In the genomic region with DNA sequence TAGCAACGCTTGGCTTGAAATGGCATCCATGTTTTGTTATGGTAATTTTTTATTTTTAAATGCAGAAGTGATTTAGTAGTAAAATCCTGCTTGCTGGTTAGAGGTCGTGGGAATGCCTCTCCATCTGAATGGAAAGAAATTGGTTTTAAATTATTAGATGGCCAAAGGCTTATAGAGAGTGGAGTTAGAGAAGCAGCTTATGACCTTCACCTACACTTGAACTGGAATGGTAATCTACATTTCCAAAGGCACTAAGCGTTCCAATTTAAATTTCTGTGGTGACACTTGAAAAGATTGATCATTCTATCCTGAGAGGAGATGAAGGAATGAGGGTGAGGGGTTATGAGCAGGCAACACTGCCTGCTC, we compare ENCODE assay signal across 19 cellular contexts.
DNase-seq lines count a peak whose midpoint lies in the region; FAIRE-seq and TF ChIP-seq lines count a peak whose summit lies in the region.
"Had no signal": no experiment of that assay in that cellular context is flagged by ENCODE, and none has a peak within 500 bp of the region (broad histone marks: within the 10 kb centered on the region; RNA-seq: fewer than 3 reads in every experiment).

No MANE protein-coding gene starts in this region.

- H3K4me1 Mint-ChIP-seq in activated T-helper 2 cell treated with anti-CD3 and anti-CD28 coated beads, Interferon-gamma antibody, Interleukin-2, Interleukin-4, amounts not matched to agents 10 μg/mL and 5 μg/mL and 100 μg/mL, durations not matched to agents 14 hours and 24 hours and 36 hours (ENCODE audit: low read depth) = no peaks in the 10 kb centered on the region
- H3K4me1 Mint-ChIP-seq: CD4-positive, alpha-beta memory T cell had no signal

- TF ChIP-seq CTCF in endothelial cell of umbilical vein (IDR thresholded peaks at IDR 0.05; ENCODE audit: extremely low read depth in 1 of 2, insufficient read depth in 1 of 2, low read depth in 1 of 2, low read length in 2 of 2) = no peak

- BruUV-seq in endothelial cell of umbilical vein (replicated peaks; lab: Mats Ljungman, UMichigan) = no TSS peak

- H3K9me1 ChIP-seq in endothelial cell of umbilical vein (replicated peaks; ENCODE audit: control insufficient read depth, extremely low read depth, insufficient read depth, low read length) = no peaks in the 10 kb centered on the region

- H2AFZ ChIP-seq in endothelial cell of umbilical vein (ENCODE audit: low read depth, low read length) = peak overlapping the region; percentile 35

- dilution Hi-C loops in endothelial cell of umbilical vein (cut with MboI; ENCODE audit: extremely low pct_ligation_motif_present, low sequenced_read_pairs) = no loop called here

- intact Hi-C loops in endothelial cell of umbilical vein (cut with micrococcal nuclease) = loop anchor here (5.0 kb wide), 1 partner anchor 181 kb away; no protein-coding TSS in a partner anchor
- intact Hi-C loops in activated T-helper 2 cell treated with anti-CD3 and anti-CD28 coated beads, Interferon-gamma antibody, Interleukin-2, Interleukin-4, amounts not matched to agents 10 μg/mL and 5 μg/mL and 100 μg/mL, durations not matched to agents 14 hours and 24 hours and 36 hours (cut with micrococcal nuclease) = no loop called here

- no peak overlapping the region for H3K4me3 Mint-ChIP-seq in activated T-helper 2 cell treated with anti-CD3 and anti-CD28 coated beads, Interferon-gamma antibody, Interleukin-2, Interleukin-4, amounts not matched to agents 10 μg/mL and 5 μg/mL and 100 μg/mL, durations not matched to agents 14 hours and 24 hours and 36 hours (ENCODE audit: low read depth)
- H3K4me3 Mint-ChIP-seq: CD4-positive, alpha-beta memory T cell; HFFc6 had no signal

- H3K4me3 ChIP-seq in BLaER1 (no peak overlapping the region), HAP-1 (no peak overlapping the region), endothelial cell of umbilical vein (replicated peaks in 1 of 3; ENCODE audit: insufficient read depth in 1 of 3, low read depth in 1 of 3, low read length in 3 of 3) (no peak overlapping the region)
- H3K4me3 ChIP-seq: Peyer's patch had no signal

- no peaks in the 10 kb centered on the region for H3K36me3 Mint-ChIP-seq in activated T-helper 2 cell treated with anti-CD3 and anti-CD28 coated beads, Interferon-gamma antibody, Interleukin-2, Interleukin-4, amounts not matched to agents 10 μg/mL and 5 μg/mL and 100 μg/mL, durations not matched to agents 14 hours and 24 hours and 36 hours (ENCODE audit: low read depth)
- H3K36me3 Mint-ChIP-seq: CD4-positive, alpha-beta memory T cell had no signal

- H3K4me1 ChIP-seq in BLaER1 (peaks cover 22% of the 10 kb centered on the region), HAP-1 (peaks cover 18% of the 10 kb centered on the region), endothelial cell of umbilical vein (ENCODE audit: control insufficient read depth, extremely low read depth, insufficient read depth, low read length) (peaks cover 16% of the 10 kb centered on the region)
- H3K4me1 ChIP-seq: BE2C, Peyer's patch had no signal

- no peaks in the 10 kb centered on the region for H3K36me3 ChIP-seq in BLaER1
- H3K36me3 ChIP-seq in HAP-1 (replicated peaks) = no peaks in the 10 kb centered on the region
- H3K36me3 ChIP-seq in endothelial cell of umbilical vein (ENCODE audit: control insufficient read depth in 2 of 2, extremely low read depth in 1 of 2, insufficient read depth in 2 of 2, low read length in 2 of 2) = no peaks in the 10 kb centered on the region
- H3K36me3 ChIP-seq: BE2C, Peyer's patch had no signal

- H3K27ac Mint-ChIP-seq in activated T-helper 2 cell treated with anti-CD3 and anti-CD28 coated beads, Interferon-gamma antibody, Interleukin-2, Interleukin-4, amounts not matched to agents 10 μg/mL and 5 μg/mL and 100 μg/mL, durations not matched to agents 14 hours and 24 hours and 36 hours = no peak overlapping the region
- H3K27ac Mint-ChIP-seq: CD4-positive, alpha-beta memory T cell; HFFc6 had no signal

- H3K27me3 ChIP-seq in BLaER1 (no peaks in the 10 kb centered on the region), HAP-1 (ENCODE audit: low read depth) (0 out of 2 replicates have a peak, but pooled peaks cover 2% of the 10 kb centered on the region), endothelial cell of umbilical vein (ENCODE audit: control insufficient read depth in 2 of 2, insufficient read depth in 2 of 2, low read length in 2 of 2) (no peaks in the 10 kb centered on the region)
- H3K27me3 ChIP-seq: BE2C, Peyer's patch had no signal

- H4K20me1 ChIP-seq in BLaER1 (no peaks in the 10 kb centered on the region), endothelial cell of umbilical vein (replicated peaks; ENCODE audit: control insufficient read depth, extremely low read depth, insufficient read depth, low read length) (no peaks in the 10 kb centered on the region)

- H3K4me2 ChIP-seq in BLaER1 = peak overlapping the region; percentile 58
- no peak overlapping the region for H3K4me2 ChIP-seq in endothelial cell of umbilical vein (ENCODE audit: insufficient read depth, low read length)
- H3K4me2 ChIP-seq: KMS-11 had no signal

- no peak overlapping the region for H3K9ac ChIP-seq in BLaER1
- no peak overlapping the region for H3K9ac ChIP-seq in endothelial cell of umbilical vein (replicated peaks; ENCODE audit: extremely low read depth, insufficient read depth, low read length)
- H3K9ac ChIP-seq: KMS-11 had no signal

- H3K27ac ChIP-seq in BLaER1 = peak overlapping the region; percentile 40; the same call in 1 of the 2 replicates
- no peak overlapping the region for H3K27ac ChIP-seq in endothelial cell of umbilical vein (ENCODE audit: insufficient read depth, low read depth, low read length)
- H3K27ac ChIP-seq: KMS-11, Peyer's patch had no signal

- peak; percentile 66 to 100 for DNase-seq in HAP-1 (ENCODE audit: low spot score in 2 of 2)
- no peak for DNase-seq in endothelial cell of umbilical vein (ENCODE audit: low read depth, low spot score)
- peak; percentile 55 for DNase-seq in iPS-NIHi11 (ENCODE audit: low spot score)
- DNase-seq in NCI-H187 treated with DMSO at 0.1 percent for 48 hours (lab: John Stamatoyannopoulos, UW) = no peak
- no peak for DNase-seq in stimulated activated CD4-positive, alpha-beta T cell treated with anti-CD3 and anti-CD28 coated beads, Interleukin-1b, Interleukin-23, amount 100 ng/mL, for 48 hours
- DNase-seq in activated T-helper 2 cell treated with anti-CD3 and anti-CD28 coated beads, Interferon-gamma antibody, Interleukin-2, Interleukin-4, amounts not matched to agents 10 μg/mL and 5 μg/mL and 100 μg/mL, durations not matched to agents 14 hours and 24 hours and 36 hours (ENCODE audit: low spot score) = no peak
- no peak for DNase-seq in hippocampal formation (lab: John Stamatoyannopoulos, UW)
- DNase-seq: BE2C; CD4-positive, alpha-beta memory T cell; GOT3; HFFc6; MV-4-11; NCI-H1694 treated with DMSO at 0.1 percent for 48 hours; NCI-H2227 treated with DMSO at 0.1 percent for 48 hours; NCI-H524 treated with DMSO at 0.1 percent for 48 hours; Peyer's patch had no signal

- CTCF ChIA-PET in endothelial cell of umbilical vein (lab: Charles Lee) = interaction anchor here (0.7 to 1.8 kb wide), 5 partner anchors 11 to 526 kb away, joined by 3 to 10 read pairs (median 3); no protein-coding TSS in a partner anchor

- H3K9me3 ChIP-seq in BLaER1 = peaks cover 25% of the 10 kb centered on the region
- H3K9me3 ChIP-seq in HAP-1 = peaks cover 6% of the 10 kb centered on the region; the same call in 1 of the 2 replicates
- H3K9me3 ChIP-seq in endothelial cell of umbilical vein (replicated peaks; ENCODE audit: control insufficient read depth, insufficient read depth, low read length) = no peaks in the 10 kb centered on the region
- H3K9me3 ChIP-seq: BE2C, Peyer's patch had no signal

- in situ Hi-C loops in HAP-1 (cut with MboI; ENCODE audit: low sequenced_read_pairs) = no loop called here

- H3K79me2 ChIP-seq in endothelial cell of umbilical vein (ENCODE audit: control insufficient read depth, insufficient read depth, low read length) = no peaks in the 10 kb centered on the region

- TF ChIP-seq POLR2A in endothelial cell of umbilical vein (IDR thresholded peaks at IDR 0.05; ENCODE audit: low read depth, low read length) = no peak

- POLR2A ChIA-PET in endothelial cell of umbilical vein (lab: Charles Lee) = no interaction called here

- no peaks in the 10 kb centered on the region for H3K27me3 Mint-ChIP-seq in activated T-helper 2 cell treated with anti-CD3 and anti-CD28 coated beads, Interferon-gamma antibody, Interleukin-2, Interleukin-4, amounts not matched to agents 10 μg/mL and 5 μg/mL and 100 μg/mL, durations not matched to agents 14 hours and 24 hours and 36 hours (ENCODE audit: low read depth)

- H3K9me3 Mint-ChIP-seq in activated T-helper 2 cell treated with anti-CD3 and anti-CD28 coated beads, Interferon-gamma antibody, Interleukin-2, Interleukin-4, amounts not matched to agents 10 μg/mL and 5 μg/mL and 100 μg/mL, durations not matched to agents 14 hours and 24 hours and 36 hours = no peaks in the 10 kb centered on the region

- FAIRE-seq in endothelial cell of umbilical vein (lab: Jason Lieb, UNC) = no peak
- FAIRE-seq: GM12891 had no signal

TF ChIP-seq in endothelial cell of umbilical vein, 7 proteins besides CTCF, POLR2A, EP300 and RAD21:
- TF ChIP-seq, protein P1, sequence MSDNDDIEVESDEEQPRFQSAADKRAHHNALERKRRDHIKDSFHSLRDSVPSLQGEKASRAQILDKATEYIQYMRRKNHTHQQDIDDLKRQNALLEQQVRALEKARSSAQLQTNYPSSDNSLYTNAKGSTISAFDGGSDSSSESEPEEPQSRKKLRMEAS (IDR thresholded peaks at IDR 0.05; ENCODE audit: insufficient read depth, insufficient read length) = no peak
- no peak for TF ChIP-seq JUN (IDR thresholded peaks at IDR 0.05; ENCODE audit: borderline replicate concordance, insufficient read depth, insufficient read length, low read depth)
- TF ChIP-seq EZH2 (IDR thresholded peaks at IDR 0.05; ENCODE audit: borderline replicate concordance, low read depth, low read length, severe bottlenecking) = no peak
- TF ChIP-seq MYC (IDR thresholded peaks at IDR 0.05; ENCODE audit: low read depth, low read length) = no peak
- no peak for TF ChIP-seq FOS (IDR thresholded peaks at IDR 0.05; ENCODE audit: borderline replicate concordance, insufficient read depth, low read length)
- TF ChIP-seq POLR2AphosphoS5 (IDR thresholded peaks at IDR 0.05; ENCODE audit: insufficient read depth, low read depth, low read length) = no peak
- no peak for TF ChIP-seq GATA2 (IDR thresholded peaks at IDR 0.05; ENCODE audit: insufficient read depth, insufficient read length, low read depth, low read length)

Comparison
In these comparisons a context has a peak if more than half of its experiments do, and no peak if none do; other contexts are left out.
1. DNase-seq: peak in HAP-1 (2 of 2) and iPS-NIHi11 (single experiment); none in endothelial cell of umbilical vein (single experiment), NCI-H187 treated with DMSO at 0.1 percent for 48 hours (single experiment), stimulated activated CD4-positive, alpha-beta T cell treated with anti-CD3 and anti-CD28 coated beads, Interleukin-1b, Interleukin-23, amount 100 ng/mL, for 48 hours (single experiment), activated T-helper 2 cell treated with anti-CD3 and anti-CD28 coated beads, Interferon-gamma antibody, Interleukin-2, Interleukin-4, amounts not matched to agents 10 μg/mL and 5 μg/mL and 100 μg/mL, durations not matched to agents 14 hours and 24 hours and 36 hours (single experiment) and hippocampal formation (0 of 2).